9 cellular contexts compared by ENCODE assay signal in the genomic region with DNA sequence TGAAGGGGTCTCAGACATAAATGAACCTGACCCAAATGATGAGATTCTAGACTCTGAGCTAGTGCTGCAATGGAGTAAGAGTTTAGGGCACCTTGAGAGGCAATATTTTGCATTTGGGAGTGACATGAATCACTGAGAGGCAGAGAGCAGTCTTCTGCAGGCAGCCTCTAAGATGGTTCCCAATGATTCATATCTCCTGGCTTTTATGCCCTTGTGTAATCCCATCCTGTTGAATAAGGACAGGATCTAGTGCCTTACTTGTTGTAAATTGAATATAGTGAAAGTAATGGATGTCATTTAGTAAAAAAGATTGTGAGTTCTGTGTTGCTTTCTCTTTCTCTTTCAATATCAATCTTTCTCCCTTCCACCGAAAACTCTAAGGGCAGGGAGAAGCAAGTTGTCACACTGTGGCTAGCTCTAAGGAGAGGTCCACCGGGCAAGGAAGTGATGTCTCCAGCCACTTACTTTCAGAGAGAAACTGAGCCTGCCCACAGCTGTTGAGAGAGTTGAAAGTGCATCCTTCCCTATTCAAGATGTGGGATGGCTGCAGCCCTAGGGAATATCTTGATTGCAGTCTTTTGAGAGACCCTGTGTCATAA.
DNase-seq lines count a peak whose midpoint lies in the region; ATAC-seq and TF ChIP-seq lines count a peak whose summit lies in the region.
"Had no signal": no experiment of that assay in that cellular context is flagged by ENCODE, and none has a peak within 500 bp of the region (broad histone marks: within the 10 kb centered on the region; RNA-seq: fewer than 3 reads in every experiment).

No MANE protein-coding gene starts in this region.

- peak overlapping the region; percentile 59 for H3K27ac Mint-ChIP-seq in central memory CD8-positive, alpha-beta T cell (ENCODE audit: low read depth)
- no peak overlapping the region for H3K27ac Mint-ChIP-seq in endothelial cell (ENCODE audit: unreplicated experiment)

- H3K4me1 ChIP-seq in MM.1S (ENCODE audit: low read length): peaks cover 22% of the 10 kb centered on the region

- H3K4me3 ChIP-seq in MM.1S (ENCODE audit: low read length): no peak overlapping the region

- no peaks in the 10 kb centered on the region for H3K9me2 ChIP-seq in MM.1S (replicated peaks; ENCODE audit: insufficient read depth, low read length)

- H3K79me2 ChIP-seq in MM.1S (ENCODE audit: low read length): no peaks in the 10 kb centered on the region

- H3K27me3 ChIP-seq in MM.1S (replicated peaks; ENCODE audit: insufficient read depth, low read length): no peaks in the 10 kb centered on the region
- H3K27me3 ChIP-seq: neutrophil had no signal

- no peaks in the 10 kb centered on the region for H3K9me3 ChIP-seq in MM.1S (replicated peaks; ENCODE audit: insufficient read depth, low read length)
- H3K9me3 ChIP-seq: neutrophil had no signal

- no peak overlapping the region for H3K27ac ChIP-seq in MM.1S (ENCODE audit: low read length)
- H3K27ac ChIP-seq: neutrophil, VCaP had no signal

- no peaks in the 10 kb centered on the region for H3K36me3 ChIP-seq in MM.1S (replicated peaks; ENCODE audit: insufficient read depth, low read length)
- H3K36me3 ChIP-seq: neutrophil had no signal

- TF ChIP-seq CTCF in MM.1S (IDR thresholded peaks at IDR 0.05; ENCODE audit: low read length) (no peak), omental fat pad (IDR thresholded peaks at IDR 0.05) (no peak), endothelial cell (IDR thresholded peaks at IDR 0.05; ENCODE audit: unreplicated experiment) (no peak)

- H2AFZ ChIP-seq in MM.1S (ENCODE audit: low read length): 0 out of 2 replicates have a peak overlapping the region, but pooled peaks have one; percentile 12

- H3K36me3 Mint-ChIP-seq in central memory CD8-positive, alpha-beta T cell (ENCODE audit: insufficient read depth): no peaks in the 10 kb centered on the region
- H3K36me3 Mint-ChIP-seq in endothelial cell (ENCODE audit: low read depth, unreplicated experiment): peaks cover 5% of the 10 kb centered on the region

- H3K4me3 Mint-ChIP-seq in central memory CD8-positive, alpha-beta T cell: peak overlapping the region; percentile 33
- no peak overlapping the region for H3K4me3 Mint-ChIP-seq in endothelial cell (ENCODE audit: unreplicated experiment)

- peaks cover 21% of the 10 kb centered on the region for H3K9me3 Mint-ChIP-seq in central memory CD8-positive, alpha-beta T cell
- peaks cover 22% of the 10 kb centered on the region for H3K9me3 Mint-ChIP-seq in endothelial cell (ENCODE audit: unreplicated experiment)

- H3K4me2 ChIP-seq in MM.1S (ENCODE audit: low read depth, low read length): peak overlapping the region; percentile 58

- no peak overlapping the region for H3K9ac ChIP-seq in MM.1S (ENCODE audit: low read length)

- peaks cover 10% of the 10 kb centered on the region for H3K4me1 Mint-ChIP-seq in central memory CD8-positive, alpha-beta T cell
- no peaks in the 10 kb centered on the region for H3K4me1 Mint-ChIP-seq in endothelial cell (ENCODE audit: unreplicated experiment)

- H4K20me1 ChIP-seq in MM.1S (ENCODE audit: insufficient read depth, low read length): no peaks in the 10 kb centered on the region

- peak; percentile 58 for DNase-seq in GM03348 (ENCODE audit: low spot score)
- peak; percentile 34 for DNase-seq in MM.1S
- DNase-seq in central memory CD8-positive, alpha-beta T cell (ENCODE audit: low spot score in 2 of 2): no peak
- no peak for DNase-seq in omental fat pad (ENCODE audit: low spot score)
- DNase-seq in endothelial cell (ENCODE audit: low spot score): no peak
- no peak for DNase-seq in foreskin melanocyte
- DNase-seq in NCI-H2196 treated with DMSO at 0.1 percent for 48 hours (lab: John Stamatoyannopoulos, UW; ENCODE audit: unreplicated experiment): no peak

- H3F3A ChIP-seq in MM.1S (ENCODE audit: insufficient read depth, low read length): peaks cover 9% of the 10 kb centered on the region; the same call in 1 of the 2 replicates

- ATAC-seq in central memory CD8-positive, alpha-beta T cell (replicated peaks; ENCODE audit: extremely low read depth, poor library complexity, severe bottlenecking): no peak
- ATAC-seq in omental fat pad (ENCODE audit: low FRiP score): peak; percentile 64

- no peaks in the 10 kb centered on the region for H3K27me3 Mint-ChIP-seq in central memory CD8-positive, alpha-beta T cell
- H3K27me3 Mint-ChIP-seq in endothelial cell (ENCODE audit: unreplicated experiment): peaks cover 2% of the 10 kb centered on the region

Comparison
In these comparisons a context has a peak if more than half of its experiments do, and no peak if none do; other contexts are left out.
1. DNase-seq: peak in GM03348 (single experiment) and MM.1S (single experiment); none in central memory CD8-positive, alpha-beta T cell (0 of 2), omental fat pad (single experiment), endothelial cell (single experiment), foreskin melanocyte (single experiment) and NCI-H2196 treated with DMSO at 0.1 percent for 48 hours (single experiment).